In genomic region chr3:107910713-107911259, GRCh38 we compare ENCODE assay signal across 11 cellular contexts.
A peak's percentile ranks its signal among the peaks of the same experiment; 100 is the strongest.
DNase-seq lines count a peak whose midpoint lies in the region; ATAC-seq and TF ChIP-seq lines count a peak whose summit lies in the region.
"Had no signal": no experiment of that assay in that cellular context is flagged by ENCODE, and none has a peak within 500 bp of the region (broad histone marks: within the 10 kb centered on the region; RNA-seq: fewer than 3 reads in every experiment).

No MANE protein-coding gene starts in this region.

- no peaks in the 10 kb centered on the region for H3K36me3 Mint-ChIP-seq in activated T-cell treated with anti-CD3 and anti-CD28 coated beads, Interleukin-2, amount 50 U/mL, for 4 hours (ENCODE audit: insufficient read depth)

- in situ Hi-C loops in GM13976 (cut with MboI; ENCODE audit: low sequenced_read_pairs, unreplicated experiment) = no loop called here

- DNase-seq in GM13976 (ENCODE audit: low spot score) = peak; percentile 55
- DNase-seq in activated T-cell treated with anti-CD3 and anti-CD28 coated beads, Interleukin-2, amount 50 U/mL, for 4 hours = no peak
- DNase-seq in epidermal melanocyte (ENCODE audit: insufficient read length, low spot score) = no peak
- no peak for DNase-seq in H4 (ENCODE audit: low spot score)
- DNase-seq in smooth muscle cell (lab: John Stamatoyannopoulos, UW; ENCODE audit: unreplicated experiment) = no peak
- no peak for DNase-seq in activated CD4-positive, CD25-positive, alpha-beta regulatory T cell treated with anti-CD3 and anti-CD28 coated beads, Interleukin-2, amount 50 U/mL, for 72 hours

- H3K27ac ChIP-seq in smooth muscle cell (ENCODE audit: low read depth) = no peak overlapping the region

- peaks cover 10% of the 10 kb centered on the region for H3K4me1 Mint-ChIP-seq in activated T-cell treated with anti-CD3 and anti-CD28 coated beads, Interleukin-2, amount 50 U/mL, for 4 hours (ENCODE audit: low read depth)

- no peaks in the 10 kb centered on the region for H3K9me3 Mint-ChIP-seq in activated T-cell treated with anti-CD3 and anti-CD28 coated beads, Interleukin-2, amount 50 U/mL, for 4 hours

- no peaks in the 10 kb centered on the region for H3K9me3 ChIP-seq in smooth muscle cell (replicated peaks; ENCODE audit: low read depth)

- no peaks in the 10 kb centered on the region for H4K20me1 ChIP-seq in smooth muscle cell (ENCODE audit: low read depth)

- H3K79me2 ChIP-seq in smooth muscle cell (ENCODE audit: low read depth) = no peaks in the 10 kb centered on the region

- H3K4me3 Mint-ChIP-seq in activated T-cell treated with anti-CD3 and anti-CD28 coated beads, Interleukin-2, amount 50 U/mL, for 4 hours = no peak overlapping the region

- no peak overlapping the region for H2AFZ ChIP-seq in smooth muscle cell (ENCODE audit: low read depth)

- H3K4me3 ChIP-seq in smooth muscle cell = no peak overlapping the region
- H3K4me3 ChIP-seq: lung had no signal

- no peaks in the 10 kb centered on the region for H3K27me3 ChIP-seq in smooth muscle cell (ENCODE audit: low read depth)

- H3K36me3 ChIP-seq in smooth muscle cell (ENCODE audit: low read depth) = no peaks in the 10 kb centered on the region

- H3F3A ChIP-seq in smooth muscle cell (ENCODE audit: low read depth) = no peaks in the 10 kb centered on the region

- no peaks in the 10 kb centered on the region for H3K27me3 Mint-ChIP-seq in activated T-cell treated with anti-CD3 and anti-CD28 coated beads, Interleukin-2, amount 50 U/mL, for 4 hours (ENCODE audit: low read depth)

- ATAC-seq in GM19438 (IDR thresholded peaks at IDR 0.05; ENCODE audit: low read depth, unreplicated experiment) (peak; percentile 97), HG03045 (IDR thresholded peaks at IDR 0.05; ENCODE audit: unreplicated experiment) (peak; percentile 98)
- ATAC-seq in activated T-cell treated with anti-CD3 and anti-CD28 coated beads, Interleukin-2, amount 50 U/mL, for 4 hours = peak; percentile 90 to 92
- ATAC-seq: esophagus mucosa, Panc1 had no signal

- no peak overlapping the region for H3K4me2 ChIP-seq in smooth muscle cell

- WGBS in smooth muscle cell (ENCODE audit: low lambda C conversion rate) = 68% methylated on average over 4 of the region's 4 CpGs

- H3K4me1 ChIP-seq in smooth muscle cell (ENCODE audit: low read depth) = no peaks in the 10 kb centered on the region

- TF ChIP-seq CTCF in GM13976 (IDR thresholded peaks at IDR 0.05; ENCODE audit: borderline replicate concordance, control extremely low read depth, extremely low read depth, insufficient read depth, missing control alignments) (no peak), smooth muscle cell (IDR thresholded peaks at IDR 0.05; ENCODE audit: borderline replicate concordance, insufficient read depth, poor library complexity, severe bottlenecking) (no peak)

- no peak overlapping the region for H3K9ac ChIP-seq in smooth muscle cell (ENCODE audit: low read depth)
